ENCODE assay signal across 24 cellular contexts in the genomic region with DNA sequence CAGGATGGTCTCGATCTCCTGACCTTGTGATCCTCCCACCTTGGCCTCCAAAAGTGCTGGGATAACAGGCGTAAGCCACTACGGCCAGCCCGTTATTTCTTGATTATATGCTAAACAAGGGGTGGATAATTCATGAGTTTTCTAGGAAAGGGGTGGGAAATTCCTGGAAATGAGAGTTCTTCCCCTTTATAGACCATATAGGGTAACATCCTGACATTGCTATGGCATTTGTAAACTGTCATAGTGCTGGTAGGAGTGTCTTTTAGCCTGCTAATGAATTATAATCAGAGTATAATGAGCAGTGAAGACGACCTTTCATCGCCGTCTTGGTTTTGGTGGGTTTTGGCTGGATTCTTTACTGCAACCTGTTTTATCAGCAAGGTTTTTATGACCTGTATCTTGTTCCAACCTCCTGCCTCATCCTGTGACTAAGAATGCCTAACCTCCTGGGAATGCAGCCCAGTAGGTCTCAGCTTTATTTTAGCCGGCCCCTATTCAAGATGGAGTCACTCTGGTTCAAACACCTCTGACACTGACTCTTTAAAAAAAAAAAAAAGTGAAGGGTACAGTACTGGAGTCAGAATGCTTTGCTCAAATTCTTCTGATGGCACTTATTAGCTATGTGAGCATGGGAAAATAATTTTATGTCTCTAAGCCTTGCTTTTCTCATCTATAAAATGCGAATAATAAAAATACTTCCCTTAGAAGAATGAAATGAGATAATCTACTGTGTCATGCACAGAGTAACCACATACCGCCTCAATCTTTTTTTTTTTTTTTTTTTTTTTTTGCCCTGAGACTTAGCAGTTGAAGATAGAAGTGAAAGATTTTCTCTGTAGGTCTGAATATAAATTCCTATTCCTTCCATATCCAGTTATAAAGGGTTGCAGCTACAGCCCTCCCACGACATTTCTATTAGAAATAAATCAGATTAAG. TPM values are rescaled to one million over a fixed set of nuclear protein-coding genes. Genes with fewer than 3 reads are reported as not detected.
DNase-seq lines count a peak whose midpoint lies in the region; ATAC-seq and TF ChIP-seq lines count a peak whose summit lies in the region.
"Had no signal": no experiment of that assay in that cellular context is flagged by ENCODE, and none has a peak within 500 bp of the region (broad histone marks: within the 10 kb centered on the region; RNA-seq: fewer than 3 reads in every experiment).

No MANE protein-coding gene starts in this region.

- H2AFZ ChIP-seq in smooth muscle cell (ENCODE audit: low read depth), result no peak overlapping the region

- ATAC-seq in RWPE2 (ENCODE audit: low read depth), result peak; percentile 29; the same call in 2 of the 3 replicates
- ATAC-seq: activated CD8-positive, alpha-beta memory T cell treated with anti-CD3 and anti-CD28 coated beads, Interleukin-2, amount 10 ng/mL, durations not matched to agents 7 days and 5 days; HepG2; natural killer cell; stimulated activated naive CD8-positive, alpha-beta T cell treated with anti-CD3 and anti-CD28 coated beads, Interleukin-15, Interleukin-2, amounts not matched to agents 100 U/mL and 50 U/mL, for 24 hours had no signal

- H3F3A ChIP-seq in smooth muscle cell (ENCODE audit: low read depth), result no peaks in the 10 kb centered on the region

- H4K20me1 ChIP-seq in smooth muscle cell (ENCODE audit: low read depth), result no peaks in the 10 kb centered on the region

- peaks cover 12% of the 10 kb centered on the region for H3K4me1 ChIP-seq in RWPE2 (ENCODE audit: insufficient read depth, poor library complexity, severe bottlenecking)
- no peaks in the 10 kb centered on the region for H3K4me1 ChIP-seq in smooth muscle cell (ENCODE audit: low read depth)

- H3K36me3 ChIP-seq in RWPE2 (ENCODE audit: low read depth) (no peaks in the 10 kb centered on the region), smooth muscle cell (ENCODE audit: low read depth) (no peaks in the 10 kb centered on the region)
- H3K36me3 ChIP-seq: brain microvascular endothelial cell, tibial artery had no signal

- 79% methylated on average over 11 of the region's 11 CpGs for WGBS in smooth muscle cell (ENCODE audit: low lambda C conversion rate)

- H3K27me3 ChIP-seq in RWPE2 (ENCODE audit: insufficient read depth, poor library complexity, severe bottlenecking) (no peaks in the 10 kb centered on the region), smooth muscle cell (ENCODE audit: low read depth) (no peaks in the 10 kb centered on the region)
- H3K27me3 ChIP-seq: brain microvascular endothelial cell had no signal

- H3K27ac ChIP-seq in RWPE2 (ENCODE audit: poor library complexity, severe bottlenecking) (peak overlapping the region; percentile 7), smooth muscle cell (ENCODE audit: low read depth) (peak overlapping the region; percentile 44)
- H3K27ac ChIP-seq: brain microvascular endothelial cell, tibial artery had no signal

- H3K9me3 ChIP-seq in RWPE2 (ENCODE audit: severe bottlenecking) (no peaks in the 10 kb centered on the region), smooth muscle cell (replicated peaks; ENCODE audit: low read depth) (no peaks in the 10 kb centered on the region)
- H3K9me3 ChIP-seq: tibial artery had no signal

- DNase-seq in HT1080 (ENCODE audit: low read depth) (peak; percentile 78), RWPE2 (ENCODE audit: low spot score) (no peak), astrocyte of the spinal cord (ENCODE audit: low read depth, low spot score) (peak; percentile 11), smooth muscle cell (lab: John Stamatoyannopoulos, UW; ENCODE audit: unreplicated experiment) (no peak), GDM1 (lab: John Stamatoyannopoulos, UW) (no peak), NCI-H187 treated with DMSO at 0.1 percent for 48 hours (lab: John Stamatoyannopoulos, UW) (no peak), DMS153 (lab: John Stamatoyannopoulos, UW) (no peak)
- DNase-seq: activated CD4-positive, CD25-positive, alpha-beta regulatory T cell treated with anti-CD3 and anti-CD28 coated beads, Interleukin-2, amount 50 U/mL, for 72 hours; activated CD8-positive, alpha-beta memory T cell treated with anti-CD3 and anti-CD28 coated beads, Interleukin-2, amount 10 ng/mL, durations not matched to agents 7 days and 5 days; activated naive CD8-positive, alpha-beta T cell treated with anti-CD3 and anti-CD28 coated beads for 36 hours; brain microvascular endothelial cell; GOT3; hypothalamus; kidney; mesenchymal stem cell; MM.1S; natural killer cell; NCI-H187; NCI-H446; stimulated activated CD4-positive, alpha-beta T cell treated with anti-CD3 and anti-CD28 coated beads, Interleukin-2, amount 100 ng/mL, for 24 hours; stimulated activated naive CD8-positive, alpha-beta T cell treated with anti-CD3 and anti-CD28 coated beads, Interleukin-15, Interleukin-2, amounts not matched to agents 100 U/mL and 50 U/mL, for 24 hours; tibial artery had no signal

- H3K9ac ChIP-seq in smooth muscle cell (ENCODE audit: low read depth), result no peak overlapping the region

- H3K79me2 ChIP-seq in smooth muscle cell (ENCODE audit: low read depth), result no peaks in the 10 kb centered on the region

- TF ChIP-seq CTCF in RWPE2 (IDR thresholded peaks at IDR 0.05; ENCODE audit: poor library complexity, severe bottlenecking) (no peak), astrocyte of the spinal cord (IDR thresholded peaks at IDR 0.05; ENCODE audit: low read depth, low read length) (no peak), smooth muscle cell (IDR thresholded peaks at IDR 0.05; ENCODE audit: borderline replicate concordance, insufficient read depth, poor library complexity, severe bottlenecking) (no peak)

- H3K4me2 ChIP-seq in smooth muscle cell, result no peak overlapping the region

- H3K4me3 ChIP-seq in RWPE2 (ENCODE audit: severe bottlenecking), result no peak overlapping the region
- no peak overlapping the region for H3K4me3 ChIP-seq in astrocyte of the spinal cord (ENCODE audit: low read depth, low read length)
- H3K4me3 ChIP-seq in smooth muscle cell, result no peak overlapping the region
- H3K4me3 ChIP-seq: tibial artery had no signal

- in situ Hi-C loops in astrocyte of the spinal cord (cut with HindIII; ENCODE audit: low sequenced_read_pairs), result no loop called here

RNA-seq across cellular contexts. Expression of a gene that starts 5.1 kb away (rescaled TPM):
- 22.5 and 27.2 TPM in 2 replicates for total RNA-seq in HT1080 (2014; rRNA removed; shearing (Covaris generic))
- polyA plus RNA-seq in HT1080 (2015; cell fraction: cytosol; rRNA removed), result 53.1 and 59.8 TPM in 2 replicates
- polyA plus RNA-seq in HT1080 (2015; cell fraction: nucleus; rRNA removed), result 85.6 and 110 TPM in 2 replicates
- total RNA-seq in smooth muscle cell, result 37.8 and 52.5 TPM in 2 replicates
- 50.6 and 55.7 TPM in 2 replicates for polyA plus RNA-seq in smooth muscle cell

RNA-seq across cellular contexts. Expression of a gene that starts 8.7 kb away (rescaled TPM):
- 0.21 and 1.0 TPM in 2 replicates for total RNA-seq in HT1080 (2014; rRNA removed; shearing (Covaris generic))
- 0.02 and 0.03 TPM in 2 replicates for polyA plus RNA-seq in HT1080 (2015; cell fraction: cytosol; rRNA removed)
- 0.22 and 0.24 TPM in 2 replicates for polyA plus RNA-seq in HT1080 (2015; cell fraction: nucleus; rRNA removed)
- total RNA-seq in smooth muscle cell, result 0.27 TPM in 1 of 2 replicates, not detected in the other
- 0.41 TPM in 1 of 2 replicates, not detected in the other for polyA plus RNA-seq in smooth muscle cell
- total RNA-seq: activated CD8-positive, alpha-beta memory T cell treated with anti-CD3 and anti-CD28 coated beads, Interleukin-2, amount 10 ng/mL, durations not matched to agents 7 days and 5 days; activated naive CD8-positive, alpha-beta T cell treated with anti-CD3 and anti-CD28 coated beads for 36 hours; natural killer cell; T-helper 1 cell treated with Interleukin-12 subunit alpha and Interleukin-12 subunit beta and Interleukin-4 antibody, amounts not matched to agents 30 ng/mL and 1 ng/mL, for 36 hours had no signal

Comparison
In these comparisons a context has a peak if more than half of its experiments do, and no peak if none do; other contexts are left out.
1. DNase-seq: peak in HT1080 (single experiment) and astrocyte of the spinal cord (single experiment); none in RWPE2 (single experiment), smooth muscle cell (single experiment), GDM1 (single experiment), NCI-H187 treated with DMSO at 0.1 percent for 48 hours (single experiment) and DMS153 (single experiment).